Comparison of ENCODE assay signal across 8 cellular contexts in genomic region chr11:44775366-44776356, GRCh38. TPM values are rescaled to one million over a fixed set of nuclear protein-coding genes. Genes with fewer than 3 reads are reported as not detected.
A peak's percentile ranks its signal among the peaks of the same experiment; 100 is the strongest.
DNase-seq lines count a peak whose midpoint lies in the region; ATAC-seq and TF ChIP-seq lines count a peak whose summit lies in the region.

No MANE protein-coding gene starts in this region.

- H2BK5ac ChIP-seq in neuronal stem cell (ENCODE audit: low read length): no peak overlapping the region

- H3K36me3 ChIP-seq in neuronal stem cell (replicated peaks in 1 of 2; ENCODE audit: control insufficient read depth in 2 of 2, insufficient read depth in 2 of 2, low read length in 2 of 2): peaks cover 14 to 16% of the 10 kb centered on the region in 2 donors
- H3K36me3 ChIP-seq in transverse colon: no peaks in the 10 kb centered on the region

- H2AK5ac ChIP-seq in neuronal stem cell (ENCODE audit: low read depth, low read length): no peak overlapping the region

- peak overlapping the region; percentile 23 for H3K18ac ChIP-seq in neuronal stem cell (ENCODE audit: low read length)

- TF ChIP-seq POLR2A in transverse colon (IDR thresholded peaks at IDR 0.05): no peak

- no peak overlapping the region for H3K9ac ChIP-seq in neuronal stem cell (ENCODE audit: low read depth, low read length, poor library complexity)

- TF ChIP-seq EP300 in transverse colon (IDR thresholded peaks at IDR 0.05; ENCODE audit: low read depth): no peak

- H4K91ac ChIP-seq in neuronal stem cell (ENCODE audit: low read depth, low read length, poor library complexity): no peak overlapping the region

- H3K79me1 ChIP-seq in neuronal stem cell (ENCODE audit: low read depth, low read length): peaks cover 3% of the 10 kb centered on the region

- H3K4me3 ChIP-seq in neuronal stem cell (ENCODE audit: low read length in 2 of 2): no peak overlapping the region
- H3K4me3 ChIP-seq in transverse colon: no peak overlapping the region

- H2BK12ac ChIP-seq in neuronal stem cell (ENCODE audit: low read length): no peak overlapping the region

- TF ChIP-seq CTCF in GM13977 (IDR thresholded peaks at IDR 0.05; ENCODE audit: extremely low read depth, insufficient read depth, missing control alignments) (peak; percentile 82), transverse colon (IDR thresholded peaks at IDR 0.05) (peak; percentile 69 to 79 (median 74))

- intact Hi-C loops in transverse colon (cut with DNase I; ENCODE audit: low total_unique reads): loop anchor here (5.0 kb wide), 1 partner anchor 48 kb away; the partner anchor contains the start of gene TSPAN18

- no peak overlapping the region for H3K4ac ChIP-seq in neuronal stem cell (ENCODE audit: low read length)

- H3K9me3 ChIP-seq in neuronal stem cell (replicated peaks in 1 of 2; ENCODE audit: control insufficient read depth in 2 of 2, insufficient read depth in 1 of 2, low read depth in 1 of 2, low read length in 2 of 2) (no peaks in the 10 kb centered on the region), transverse colon (no peaks in the 10 kb centered on the region)

- no peak overlapping the region for H3K14ac ChIP-seq in neuronal stem cell (ENCODE audit: low read length)

- in situ Hi-C loops in GM13977 (cut with MboI; ENCODE audit: low pct_unique_long_range_greater_than_20kb, low sequenced_read_pairs, unreplicated experiment) (no loop called here), transverse colon (cut with MboI; ENCODE audit: low pct_ligation_motif_present in 1 of 4, low pct_unique_long_range_greater_than_20kb in 1 of 4, low sequenced_read_pairs in 3 of 4) (no loop called here)

- H3K23ac ChIP-seq in neuronal stem cell (ENCODE audit: low read depth, low read length, poor library complexity): no peak overlapping the region

- no peak overlapping the region for H3K4me2 ChIP-seq in neuronal stem cell (ENCODE audit: insufficient read depth, low read length, poor library complexity, severe bottlenecking)

- no peak overlapping the region for H2BK15ac ChIP-seq in neuronal stem cell (ENCODE audit: low read length)

- peaks cover 4 to 25% of the 10 kb centered on the region in 2 donors for H3K4me1 ChIP-seq in neuronal stem cell (ENCODE audit: control insufficient read depth in 2 of 2, insufficient read depth in 1 of 2, low read depth in 1 of 2, low read length in 2 of 2)
- H3K4me1 ChIP-seq in transverse colon: peaks cover 0 to 23% (median 10%) of the 10 kb centered on the region in 4 donors

- peak; percentile 51 for DNase-seq in AG08396 (ENCODE audit: low spot score)
- peak; percentile 60 for DNase-seq in GM13977 (ENCODE audit: low spot score)
- peak; percentile 46 for DNase-seq in NCI-H460 (ENCODE audit: extremely low read depth, low read depth)
- DNase-seq in activated CD8-positive, alpha-beta memory T cell treated with anti-CD3 and anti-CD28 coated beads for 24 hours: peak; percentile 82
- DNase-seq in neuronal stem cell (ENCODE audit: low spot score): peak; percentile 53
- peak; percentile 66 for DNase-seq in transverse colon

- H2BK120ac ChIP-seq in neuronal stem cell (ENCODE audit: low read depth, low read length): no peak overlapping the region

- H3K27me3 ChIP-seq in neuronal stem cell (ENCODE audit: control insufficient read depth in 3 of 3, insufficient read depth in 3 of 3, low read depth in 1 of 3, low read length in 3 of 3) (no peaks in the 10 kb centered on the region), transverse colon (peaks cover 17% of the 10 kb centered on the region)

- peak; percentile 64 for ATAC-seq in esophagus mucosa
- ATAC-seq in GM18907 (IDR thresholded peaks at IDR 0.05; ENCODE audit: unreplicated experiment): no peak

- no peak overlapping the region for H3K27ac ChIP-seq in neuronal stem cell (replicated peaks; ENCODE audit: low read length)
- peak overlapping the region in 3 of 4 donors; percentile 69 to 86 (median 85) for H3K27ac ChIP-seq in transverse colon

- H4K8ac ChIP-seq in neuronal stem cell (ENCODE audit: low read depth, low read length): no peak overlapping the region

- no CpG with 5 or more reads among the region's 17 CpGs for WGBS in neuronal stem cell (ENCODE audit: extremely low coverage in 2 of 2, insufficient read length in 2 of 2, insufficient replicate concordance in 1 of 2), 2 donors
- WGBS in transverse colon (ENCODE audit: low coverage in 1 of 2), 2 donors: 26 to 45% methylated on average over 3 to 17 of the region's 17 CpGs

- no peak overlapping the region for H2AFZ ChIP-seq in neuronal stem cell (ENCODE audit: low read length)

RNA-seq across cellular contexts. Expression of gene TSPAN18, which starts 48.9 kb away (rescaled TPM):
- total RNA-seq in NCI-H460 (2014; rRNA removed; shearing (Covaris generic)): not detected in 2 replicates
- polyA plus RNA-seq in NCI-H460 (2014; cell fraction: nucleus; rRNA removed): not detected in 2 replicates
- total RNA-seq in esophagus mucosa (2.3 TPM), transverse colon (10 to 100 TPM in 1 of 4 donors, 1 to 10 TPM in 3; 2.6 to 28.9 (median 4.9) TPM)
- 144 TPM for polyA plus RNA-seq in neuronal stem cell (2013, experiment 1 of 2)
- polyA plus RNA-seq in neuronal stem cell (2013, experiment 2 of 2): 146 TPM
